Comparison of ENCODE assay signal across 21 cellular contexts in genomic region chr9:124199474-124199873, GRCh38.
A peak's percentile ranks its signal among the peaks of the same experiment; 100 is the strongest.
DNase-seq lines count a peak whose midpoint lies in the region; ATAC-seq and TF ChIP-seq lines count a peak whose summit lies in the region.
"Had no signal": no experiment of that assay in that cellular context is flagged by ENCODE, and none has a peak within 500 bp of the region (broad histone marks: within the 10 kb centered on the region; RNA-seq: fewer than 3 reads in every experiment).

No MANE protein-coding gene starts in this region.

- TF ChIP-seq RAD21 in Ishikawa (IDR thresholded peaks at IDR 0.05; ENCODE audit: low read depth) = no peak

- intact Hi-C loops in dendritic cell treated with granulocyte-macrophage colony-stimulating factor and Interleukin-4, amounts not matched to agents 40 ng/mL and 50 ng/mL, for 4 days (cut with micrococcal nuclease) = no loop called here

- H3K4me1 Mint-ChIP-seq in dendritic cell treated with granulocyte-macrophage colony-stimulating factor and Interleukin-4, amounts not matched to agents 40 ng/mL and 50 ng/mL, for 4 days (ENCODE audit: low read depth) = peaks cover 93% of the 10 kb centered on the region
- H3K4me1 Mint-ChIP-seq in stimulated activated naive B cell treated with anti-CD40 and anti-IgM and Interleukin-4, amounts not matched to agents 10 μg/mL and 1 μg/mL and 100 μg/mL, for 72 hours = peaks cover 45 to 91% of the 10 kb centered on the region in 2 donors

- peak overlapping the region; percentile 98 for H3K27ac Mint-ChIP-seq in dendritic cell treated with granulocyte-macrophage colony-stimulating factor and Interleukin-4, amounts not matched to agents 40 ng/mL and 50 ng/mL, for 4 days
- H3K27ac Mint-ChIP-seq in stimulated activated naive B cell treated with anti-CD40 and anti-IgM and Interleukin-4, amounts not matched to agents 10 μg/mL and 1 μg/mL and 100 μg/mL, for 72 hours = peak overlapping the region; percentile 15
- H3K27ac Mint-ChIP-seq: CD4-positive, CD25-positive, alpha-beta regulatory T cell; H9 had no signal

- peaks cover 13% of the 10 kb centered on the region for H3K9me3 Mint-ChIP-seq in dendritic cell treated with granulocyte-macrophage colony-stimulating factor and Interleukin-4, amounts not matched to agents 40 ng/mL and 50 ng/mL, for 4 days
- peaks cover 4 to 9% of the 10 kb centered on the region in 2 donors for H3K9me3 Mint-ChIP-seq in stimulated activated naive B cell treated with anti-CD40 and anti-IgM and Interleukin-4, amounts not matched to agents 10 μg/mL and 1 μg/mL and 100 μg/mL, for 72 hours

- no peaks in the 10 kb centered on the region for H3K27me3 Mint-ChIP-seq in dendritic cell treated with granulocyte-macrophage colony-stimulating factor and Interleukin-4, amounts not matched to agents 40 ng/mL and 50 ng/mL, for 4 days
- no peaks in the 10 kb centered on the region for H3K27me3 Mint-ChIP-seq in stimulated activated naive B cell treated with anti-CD40 and anti-IgM and Interleukin-4, amounts not matched to agents 10 μg/mL and 1 μg/mL and 100 μg/mL, for 72 hours
- H3K27me3 Mint-ChIP-seq: CD4-positive, CD25-positive, alpha-beta regulatory T cell had no signal

- no peak for TF ChIP-seq EP300 in Ishikawa (IDR thresholded peaks at IDR 0.05; ENCODE audit: borderline replicate concordance)

- peak; percentile 36 for DNase-seq in activated effector memory CD4-positive, alpha-beta T cell treated with anti-CD3 and anti-CD28 coated beads, Interleukin-2, amount 50 U/mL, for 16 hours
- DNase-seq in activated effector memory CD4-positive, alpha-beta T cell treated with Interleukin-2 at 50 U/mL for 16 hours = no peak
- DNase-seq in stimulated activated naive B cell treated with anti-CD40 and anti-IgM and Interleukin-4, amounts not matched to agents 10 μg/mL and 1 μg/mL and 100 μg/mL, for 72 hours = no peak
- DNase-seq in GM20000 (ENCODE audit: low spot score) = no peak
- no peak for DNase-seq in NCI-H1930 (lab: John Stamatoyannopoulos, UW)
- DNase-seq: AML-193; CD4-positive, CD25-positive, alpha-beta regulatory T cell; COR-L47; DMS79; GM23248; H9; MV-4-11; NCI-H1105 treated with DMSO at 0.1 percent for 48 hours; NCI-H2081 treated with DMSO at 0.1 percent for 48 hours; NCI-H446; NCI-H526; OCI-M1 had no signal

- no peak overlapping the region for H3K4me3 Mint-ChIP-seq in dendritic cell treated with granulocyte-macrophage colony-stimulating factor and Interleukin-4, amounts not matched to agents 40 ng/mL and 50 ng/mL, for 4 days
- H3K4me3 Mint-ChIP-seq in stimulated activated naive B cell treated with anti-CD40 and anti-IgM and Interleukin-4, amounts not matched to agents 10 μg/mL and 1 μg/mL and 100 μg/mL, for 72 hours = no peak overlapping the region
- H3K4me3 Mint-ChIP-seq: CD4-positive, CD25-positive, alpha-beta regulatory T cell; H9 had no signal

- TF ChIP-seq CTCF in GM20000 (IDR thresholded peaks at IDR 0.05; ENCODE audit: extremely low read depth, missing control alignments) = no peak

- no peak for ATAC-seq in stimulated activated naive B cell treated with anti-CD40 and anti-IgM and Interleukin-4, amounts not matched to agents 10 μg/mL and 1 μg/mL and 100 μg/mL, for 72 hours (replicated peaks)
- ATAC-seq in HG03135 (IDR thresholded peaks at IDR 0.05; ENCODE audit: unreplicated experiment) = no peak
- ATAC-seq: HepG2 had no signal

- peaks cover 13% of the 10 kb centered on the region for H3K36me3 Mint-ChIP-seq in dendritic cell treated with granulocyte-macrophage colony-stimulating factor and Interleukin-4, amounts not matched to agents 40 ng/mL and 50 ng/mL, for 4 days (ENCODE audit: low read depth)
- peaks cover 4 to 15% of the 10 kb centered on the region in 2 donors for H3K36me3 Mint-ChIP-seq in stimulated activated naive B cell treated with anti-CD40 and anti-IgM and Interleukin-4, amounts not matched to agents 10 μg/mL and 1 μg/mL and 100 μg/mL, for 72 hours
- H3K36me3 Mint-ChIP-seq: CD4-positive, CD25-positive, alpha-beta regulatory T cell had no signal

TF ChIP-seq in Ishikawa, 13 proteins besides CTCF, POLR2A, EP300 and RAD21:
- TF ChIP-seq USF1 (IDR thresholded peaks at IDR 0.05) = peak; percentile 62
- no peak for TF ChIP-seq EGR1 (IDR thresholded peaks at IDR 0.05)
